In genomic region chr20:1122388-1123315, GRCh38 we compare ENCODE assay signal across 8 cellular contexts. TPM values are rescaled to one million over a fixed set of nuclear protein-coding genes. Genes with fewer than 3 reads are reported as not detected.
DNase-seq lines count a peak whose midpoint lies in the region; ATAC-seq, FAIRE-seq and TF ChIP-seq lines count a peak whose summit lies in the region.

No MANE protein-coding gene starts in this region.

- TF ChIP-seq POLR2A in Peyer's patch (IDR thresholded peaks at IDR 0.05), result no peak

- H3K4me3 ChIP-seq in Peyer's patch (peak overlapping the region in 1 of 4 donors; percentile 15), epithelial cell of esophagus (ENCODE audit: low read length) (no peak overlapping the region), pancreas (no peak overlapping the region)

- FAIRE-seq in pancreas (lab: Jason Lieb, UNC), result no peak

- H3K36me3 ChIP-seq in Peyer's patch, result peaks cover 0 to 23% (median 0%) of the 10 kb centered on the region in 3 donors
- H3K36me3 ChIP-seq in pancreas, result peaks cover 0 to 26% (median 19%) of the 10 kb centered on the region in 3 donors

- H3K4me1 ChIP-seq in Peyer's patch, result peaks cover 0 to 46% (median 17%) of the 10 kb centered on the region in 4 donors
- peaks cover 10 to 45% (median 20%) of the 10 kb centered on the region in 3 donors for H3K4me1 ChIP-seq in pancreas

- no peaks in the 10 kb centered on the region for H3K9me3 ChIP-seq in Peyer's patch
- no peaks in the 10 kb centered on the region for H3K9me3 ChIP-seq in pancreas

- intact Hi-C loops in pancreas (cut with DNase I), result no loop called here

- 35 to 39% methylated on average over 12 of the region's 12 CpGs for WGBS in pancreas, 2 donors

- peak; percentile 7 for DNase-seq in activated CD4-positive, alpha-beta T cell treated with anti-CD3 and anti-CD28 coated beads, Interleukin-2, amount 50 U/mL, for 1 hour
- no peak for DNase-seq in activated CD4-positive, alpha-beta T cell treated with anti-CD3 and anti-CD28 coated beads for 4 hours
- DNase-seq in Peyer's patch, result peak in 1 of 3 donors; percentile 54
- peak; percentile 47 for DNase-seq in epithelial cell of esophagus (ENCODE audit: low read depth)
- DNase-seq in pancreas, result peak in 5 of 6 donors; percentile 54 to 68 (median 62)
- DNase-seq in occipital lobe (lab: John Stamatoyannopoulos, UW), result no peak
- DNase-seq in GF-D8 (lab: John Stamatoyannopoulos, UW), result no peak
- DNase-seq in kidney glomerular epithelial cell (lab: John Stamatoyannopoulos, UW), result no peak

- H3K27me3 ChIP-seq in Peyer's patch (no peaks in the 10 kb centered on the region), pancreas (no peaks in the 10 kb centered on the region)

- peak overlapping the region; percentile 21 to 61 (median 40) for H3K27ac ChIP-seq in Peyer's patch
- peak overlapping the region in 2 of 4 donors; percentile 42 to 45 for H3K27ac ChIP-seq in pancreas

- TF ChIP-seq CTCF in Peyer's patch (IDR thresholded peaks at IDR 0.05) (no peak), epithelial cell of esophagus (IDR thresholded peaks at IDR 0.05; ENCODE audit: insufficient read depth, low read depth, low read length, missing control alignments) (no peak), pancreas (IDR thresholded peaks at IDR 0.05) (no peak)

- peak; percentile 33 to 59 (median 48) for ATAC-seq in pancreas

RNA-seq across cellular contexts. Expression of gene PSMF1, which starts 4.2 kb away (rescaled TPM):
- total RNA-seq in Peyer's patch (100 to 1,000 TPM in 1 of 4 donors, 10 to 100 TPM in 3; 44.6 to 167 (median 67.8) TPM), pancreas (100 to 1,000 TPM in 1 of 6 donors, 10 to 100 TPM in 5; 71.9 to 114 (median 84.1) TPM), occipital lobe (20.7 TPM)
- polyA plus RNA-seq in pancreas, result 10 to 100 TPM; 17.8 to 43.4 TPM

Comparison
In these comparisons a context has a peak if more than half of its experiments do, and no peak if none do; other contexts are left out.
1. DNase-seq: peak in activated CD4-positive, alpha-beta T cell treated with anti-CD3 and anti-CD28 coated beads, Interleukin-2, amount 50 U/mL, for 1 hour (single experiment), epithelial cell of esophagus (single experiment) and pancreas (5 of 6); none in activated CD4-positive, alpha-beta T cell treated with anti-CD3 and anti-CD28 coated beads for 4 hours (0 of 2), occipital lobe (single experiment), GF-D8 (single experiment) and kidney glomerular epithelial cell (single experiment).